In the genomic region with DNA sequence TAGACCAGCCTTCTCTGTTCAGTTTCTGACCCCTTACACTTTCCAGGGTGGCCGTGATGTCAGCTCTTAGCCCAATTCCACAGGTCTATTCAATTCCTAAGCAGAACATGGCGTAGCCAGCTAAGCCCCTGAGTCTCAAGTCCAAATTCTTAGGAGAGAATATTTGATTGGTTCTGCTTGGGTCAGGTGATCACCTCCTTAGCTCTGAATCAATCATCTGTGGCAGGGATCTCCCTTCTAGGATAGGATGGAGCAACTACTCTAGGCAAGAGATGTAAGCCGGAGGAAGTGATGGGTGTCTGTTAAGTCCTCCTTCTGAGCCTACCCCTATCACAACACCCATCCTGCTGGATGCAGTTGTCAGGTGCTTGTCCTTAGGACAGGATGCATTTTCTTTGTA, we compare ENCODE assay signal across 31 cellular contexts. TPM values are rescaled to one million over a fixed set of nuclear protein-coding genes. Genes with fewer than 3 reads are reported as not detected.
"Had no signal": no experiment of that assay in that cellular context is flagged by ENCODE, and none has a peak within 500 bp of the region (broad histone marks: within the 10 kb centered on the region; RNA-seq: fewer than 3 reads in every experiment).

No MANE protein-coding gene starts in this region.

- H3K4me1 ChIP-seq: gastroesophageal sphincter, vagina had no signal

- H3K4me3 ChIP-seq: dorsolateral prefrontal cortex, gastroesophageal sphincter, heart right ventricle, lung, ovary, stomach, thyroid gland, vagina had no signal

- H3K36me3 ChIP-seq: gastroesophageal sphincter, ovary, stomach, thyroid gland, vagina had no signal

- H3K27ac Mint-ChIP-seq: immature natural killer cell; memory B cell; natural killer cell; stimulated activated effector memory CD8-positive, alpha-beta T cell treated with anti-CD3 and anti-CD28 coated beads, Interleukin-12 subunit alpha, Interleukin-12 subunit beta, amount 100 ng/mL, for 72 hours had no signal

- H3K4me1 Mint-ChIP-seq: immature natural killer cell; natural killer cell; stimulated activated effector memory CD8-positive, alpha-beta T cell treated with anti-CD3 and anti-CD28 coated beads, Interleukin-12 subunit alpha, Interleukin-12 subunit beta, amount 100 ng/mL, for 72 hours had no signal

- H3K4me3 Mint-ChIP-seq: immature natural killer cell; memory B cell; natural killer cell; stimulated activated effector memory CD8-positive, alpha-beta T cell treated with anti-CD3 and anti-CD28 coated beads, Interleukin-12 subunit alpha, Interleukin-12 subunit beta, amount 100 ng/mL, for 72 hours had no signal

- ATAC-seq: heart right ventricle; natural killer cell; sciatic nerve; stimulated activated effector memory CD8-positive, alpha-beta T cell treated with anti-CD3 and anti-CD28 coated beads, Interleukin-12 subunit alpha, Interleukin-12 subunit beta, amount 100 ng/mL, for 72 hours had no signal

- H3K27ac ChIP-seq: dorsolateral prefrontal cortex, gastroesophageal sphincter, heart right ventricle, ovary, stomach, thyroid gland, vagina had no signal

- FAIRE-seq: colon had no signal

- H3K36me3 Mint-ChIP-seq: immature natural killer cell; memory B cell; natural killer cell; stimulated activated effector memory CD8-positive, alpha-beta T cell treated with anti-CD3 and anti-CD28 coated beads, Interleukin-12 subunit alpha, Interleukin-12 subunit beta, amount 100 ng/mL, for 72 hours had no signal

- H3K27me3 ChIP-seq: dorsolateral prefrontal cortex, ovary, thyroid gland, vagina had no signal

- H3K9me3 Mint-ChIP-seq: immature natural killer cell; memory B cell; natural killer cell; stimulated activated effector memory CD8-positive, alpha-beta T cell treated with anti-CD3 and anti-CD28 coated beads, Interleukin-12 subunit alpha, Interleukin-12 subunit beta, amount 100 ng/mL, for 72 hours had no signal

- H3K9me3 ChIP-seq: gastroesophageal sphincter, heart right ventricle, ovary, stomach, thyroid gland, vagina had no signal

- DNase-seq: dorsolateral prefrontal cortex; effector CD4-positive, alpha-beta T cell; glutamatergic neuron; heart right ventricle; hippocampal formation; immature natural killer cell; islet precursor cell; natural killer cell; occipital lobe; ovary; retina; stimulated activated CD4-positive, alpha-beta T cell treated with anti-CD3 and anti-CD28 coated beads, Interleukin-2, amount 100 ng/mL, for 24 hours; stimulated activated CD4-positive, alpha-beta T cell treated with anti-CD3 and anti-CD28 coated beads, Interleukin-4, amount 100 ng/mL, for 24 hours; stimulated activated naive CD4-positive, alpha-beta T cell treated with Interleukin-2 at 50 U/mL for 16 hours; stomach; thyroid gland; trophoblast cell had no signal

RNA-seq across cellular contexts. Expression of a gene that starts 11.1 kb away (rescaled TPM):
- total RNA-seq: mononuclear cell had no signal

RNA-seq across cellular contexts. Expression of a gene that starts 15.0 kb away (rescaled TPM):
- total RNA-seq: liver, mononuclear cell, occipital lobe, pulmonary artery endothelial cell, temporal lobe had no signal
- polyA plus RNA-seq: neural cell had no signal

RNA-seq across cellular contexts. Expression of a gene that starts 22.0 kb away (rescaled TPM):
- total RNA-seq: gastroesophageal sphincter, liver, lung, mononuclear cell, natural killer cell, occipital lobe, pulmonary artery endothelial cell, sciatic nerve, stomach, temporal lobe, ureter had no signal
- polyA plus RNA-seq: immature natural killer cell, liver, lung, neural cell, stomach had no signal

RNA-seq across cellular contexts. Expression of a gene that starts 34.3 kb away (rescaled TPM):
- total RNA-seq: gastroesophageal sphincter, liver, mononuclear cell, natural killer cell, pulmonary artery endothelial cell, sciatic nerve, stomach, subcutaneous adipose tissue, ureter had no signal
- polyA plus RNA-seq: immature natural killer cell, neural cell, stomach had no signal
